8 cellular contexts compared by ENCODE assay signal in genomic region chr12:53500776-53501614, GRCh38. TPM values are rescaled to one million over a fixed set of nuclear protein-coding genes. Genes with fewer than 3 reads are reported as not detected.
DNase-seq lines count a peak whose midpoint lies in the region; ATAC-seq and TF ChIP-seq lines count a peak whose summit lies in the region.

Gene TARBP2, plus strand, starts transcription at chr12:53501283. Its CDS starts 126 bp downstream, at chr12:53501409.

- TF ChIP-seq CTCF in CD8-positive, alpha-beta T cell (IDR thresholded peaks at IDR 0.05): no peak
- no peak for TF ChIP-seq CTCF in lower lobe of right lung (IDR thresholded peaks at IDR 0.05)

- peak within 1 kb of the TSS; percentile 87 for H3K4me3 ChIP-seq in CD8-positive, alpha-beta T cell (ENCODE audit: low read depth, low read length)
- H3K4me3 ChIP-seq in lower lobe of right lung: peak within 1 kb of the TSS; percentile 79

- H3K9me3 Mint-ChIP-seq in CD8-positive, alpha-beta T cell: no peaks in the 10 kb centered on the region

- POLR2A ChIA-PET in CD8-positive, alpha-beta T cell (lab: Charles Lee): interaction anchor here (0.9 to 2.3 kb wide), 31 partner anchors 8 to 780 kb away, joined by 3 to 25 read pairs (median 6); partner anchors contain the start of genes AAAS, ATF7, CALCOCO1 and CSAD

- H3K27ac Mint-ChIP-seq in CD8-positive, alpha-beta T cell: peak within 1 kb of the TSS; percentile 97

- H3K27ac ChIP-seq in CD8-positive, alpha-beta T cell (ENCODE audit: low read depth, low read length): peak within 1 kb of the TSS; percentile 90
- H3K27ac ChIP-seq in lower lobe of right lung: peak within 1 kb of the TSS; percentile 93

- peak; percentile 77 for ATAC-seq in CD8-positive, alpha-beta T cell
- ATAC-seq in GM19467 (IDR thresholded peaks at IDR 0.05; ENCODE audit: unreplicated experiment): peak; percentile 65
- peak; percentile 92 to 93 for ATAC-seq in lower lobe of right lung

- peaks cover 31% of the 10 kb centered on the region for H3K36me3 Mint-ChIP-seq in CD8-positive, alpha-beta T cell

- H3K36me3 ChIP-seq in CD8-positive, alpha-beta T cell (ENCODE audit: insufficient read depth, low read length): peaks cover 11% of the 10 kb centered on the region
- peaks cover 23% of the 10 kb centered on the region for H3K36me3 ChIP-seq in lower lobe of right lung

- peaks cover 28% of the 10 kb centered on the region for H3K4me1 ChIP-seq in CD8-positive, alpha-beta T cell (ENCODE audit: insufficient read depth, low read length)
- peaks cover 54% of the 10 kb centered on the region for H3K4me1 ChIP-seq in lower lobe of right lung

- DNase-seq in CD8-positive, alpha-beta T cell: peak; percentile 92 to 99 (median 97)
- DNase-seq in HS-27A (ENCODE audit: low read depth) (peak; percentile 95), NK-92 (lab: John Stamatoyannopoulos, UW; ENCODE audit: unreplicated experiment) (peak; percentile 93), lower lobe of right lung (peak; percentile 97)
- peak; percentile 94 to 97 for DNase-seq in activated CD8-positive, alpha-beta memory T cell treated with anti-CD3 and anti-CD28 coated beads for 1 hour (ENCODE audit: extremely low read depth in 1 of 2, low read depth in 1 of 2)
- peak; percentile 96 for DNase-seq in effector CD4-positive, alpha-beta T cell
- DNase-seq in stimulated activated CD4-positive, alpha-beta T cell treated with anti-CD3 and anti-CD28 coated beads, TNF-alpha, amount 100 ng/mL, for 24 hours (ENCODE audit: low read depth in 3 of 3): peak; percentile 91 to 98 (median 96)

- CTCF ChIA-PET in CD8-positive, alpha-beta T cell (lab: Charles Lee): interaction anchor here (0.8 to 2.0 kb wide), 6 partner anchors 8 to 180 kb away, joined by 3 to 7 read pairs (median 6); partner anchors contain the start of gene AAAS

- no peaks in the 10 kb centered on the region for H3K27me3 ChIP-seq in CD8-positive, alpha-beta T cell (ENCODE audit: insufficient read depth, low read length)
- H3K27me3 ChIP-seq in lower lobe of right lung (ENCODE audit: low read depth): no peaks in the 10 kb centered on the region

- H3K4me3 Mint-ChIP-seq in CD8-positive, alpha-beta T cell: peak within 1 kb of the TSS; percentile 93

- H3K27me3 Mint-ChIP-seq in CD8-positive, alpha-beta T cell (ENCODE audit: low read depth): no peaks in the 10 kb centered on the region

- peaks cover 48% of the 10 kb centered on the region for H3K4me1 Mint-ChIP-seq in CD8-positive, alpha-beta T cell (ENCODE audit: low read depth)

- intact Hi-C loops in CD8-positive, alpha-beta T cell (cut with DNase I, micrococcal nuclease): loop anchor here (1.0 to 10.0 kb wide), 16 partner anchors 8 to 688 kb away; partner anchors contain the start of genes AAAS (in 2 of the 2), CALCOCO1 (in 2 of the 2), EIF4B (in 2 of the 2) and PRR13 (in 2 of the 2)
- intact Hi-C loops in lower lobe of right lung (cut with DNase I): no loop called here

- no peaks in the 10 kb centered on the region for H3K9me3 ChIP-seq in CD8-positive, alpha-beta T cell (ENCODE audit: low read length)
- no peaks in the 10 kb centered on the region for H3K9me3 ChIP-seq in lower lobe of right lung

RNA-seq across cellular contexts. Expression of gene TARBP2, which starts in this region (rescaled TPM):
- 10 to 100 TPM; 22.9 to 23.9 TPM for total RNA-seq in CD8-positive, alpha-beta T cell
- 34.3 TPM for total RNA-seq in lower lobe of right lung

Comparison
In these comparisons a context has a peak if more than half of its experiments do, and no peak if none do; other contexts are left out.
1. Peak in every context shown above with its lines: DNase-seq, ATAC-seq, H3K4me3 ChIP-seq and H3K27ac ChIP-seq.